10 cellular contexts compared by ENCODE assay signal in the genomic region with DNA sequence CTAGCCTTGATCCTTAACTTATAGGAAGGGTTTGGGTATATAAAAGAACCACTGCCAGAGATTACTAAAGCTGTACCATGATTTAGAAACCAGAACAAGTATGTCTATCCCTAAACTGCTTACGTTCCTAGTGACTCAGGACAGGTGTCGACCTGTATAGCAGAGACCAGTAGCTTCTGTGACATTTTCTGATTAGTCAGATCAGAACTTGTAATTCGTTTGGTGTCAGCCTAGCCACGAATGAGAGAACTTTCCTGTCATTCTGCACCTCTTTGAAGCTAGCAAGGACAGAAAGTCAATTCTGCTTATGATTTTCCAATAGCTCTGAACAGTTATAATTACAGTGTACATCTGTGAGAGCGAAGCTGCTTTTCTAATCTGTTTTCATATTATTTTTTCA. TPM values are rescaled to one million over a fixed set of nuclear protein-coding genes. Genes with fewer than 3 reads are reported as not detected.
DNase-seq lines count a peak whose midpoint lies in the region; ATAC-seq and TF ChIP-seq lines count a peak whose summit lies in the region.
"Had no signal": no experiment of that assay in that cellular context is flagged by ENCODE, and none has a peak within 500 bp of the region (broad histone marks: within the 10 kb centered on the region; RNA-seq: fewer than 3 reads in every experiment).

No MANE protein-coding gene starts in this region.

- no peak for TF ChIP-seq EP300 in gastroesophageal sphincter (IDR thresholded peaks at IDR 0.05)

- in situ Hi-C loops in GM13976 (cut with MboI; ENCODE audit: low sequenced_read_pairs, unreplicated experiment), result no loop called here

- ATAC-seq in GM19395 (IDR thresholded peaks at IDR 0.05; ENCODE audit: unreplicated experiment) (peak; percentile 94), HG03066 (IDR thresholded peaks at IDR 0.05; ENCODE audit: low read depth, unreplicated experiment) (peak; percentile 80), gastroesophageal sphincter (no peak)

- H3K27me3 ChIP-seq in gastroesophageal sphincter, result no peaks in the 10 kb centered on the region

- TF ChIP-seq POLR2A in gastroesophageal sphincter (IDR thresholded peaks at IDR 0.05), result no peak

- DNase-seq in GM13976 (ENCODE audit: low spot score), result peak; percentile 67
- DNase-seq in epithelial cell of esophagus (ENCODE audit: low read depth), result peak; percentile 8
- DNase-seq in HPDE6-E6E7 (ENCODE audit: extremely low spot score), result no peak
- DNase-seq in dermis blood vessel endothelial cell, result no peak
- no peak for DNase-seq in NOMO-1 (lab: John Stamatoyannopoulos, UW; ENCODE audit: unreplicated experiment in 2 of 2)
- DNase-seq: T1000 had no signal

- H3K4me3 ChIP-seq in epithelial cell of esophagus (ENCODE audit: low read length) (no peak overlapping the region), gastroesophageal sphincter (peak overlapping the region in 1 of 2 donors; percentile 9)

- no peaks in the 10 kb centered on the region for H3K36me3 ChIP-seq in gastroesophageal sphincter

- peaks cover 0 to 9% (median 0%) of the 10 kb centered on the region in 3 donors for H3K4me1 ChIP-seq in gastroesophageal sphincter

- H3K9me3 ChIP-seq in gastroesophageal sphincter, result no peaks in the 10 kb centered on the region

- WGBS in gastroesophageal sphincter (ENCODE audit: low coverage in 1 of 2), 2 donors, result 69 to 85% methylated on average over 5 of the region's 5 CpGs

- no peak overlapping the region for H3K27ac ChIP-seq in gastroesophageal sphincter

- no peak for TF ChIP-seq CTCF in GM13976 (IDR thresholded peaks at IDR 0.05; ENCODE audit: borderline replicate concordance, control extremely low read depth, extremely low read depth, insufficient read depth, missing control alignments)
- no peak for TF ChIP-seq CTCF in epithelial cell of esophagus (IDR thresholded peaks at IDR 0.05; ENCODE audit: insufficient read depth, low read depth, low read length, missing control alignments)
- no peak for TF ChIP-seq CTCF in gastroesophageal sphincter (IDR thresholded peaks at IDR 0.05)

RNA-seq across cellular contexts. Expression of a gene that starts 39.5 kb away (rescaled TPM):
- total RNA-seq in gastroesophageal sphincter, result not detected
- total RNA-seq in dermis blood vessel endothelial cell, result not detected in 2 replicates
- total RNA-seq: M059J had no signal

Comparison
In these comparisons a context has a peak if more than half of its experiments do, and no peak if none do; other contexts are left out.
1. DNase-seq: peak in GM13976 (single experiment) and epithelial cell of esophagus (single experiment); none in HPDE6-E6E7 (single experiment), dermis blood vessel endothelial cell (single experiment) and NOMO-1 (0 of 2).